Comparison of ENCODE assay signal across 2 cellular contexts in genomic region chr12:61629702-61630101, GRCh38.
TF ChIP-seq lines count a peak whose summit lies in the region.

No MANE protein-coding gene starts in this region.

TF ChIP-seq in GM23338, 12 proteins besides CTCF, POLR2A, EP300 and RAD21 (continued from another document):
- TF ChIP-seq NANOG (IDR thresholded peaks at IDR 0.05; ENCODE audit: borderline replicate concordance) (no peak), ZNF331 (CRISPR knock-in tag; IDR thresholded peaks at IDR 0.05; ENCODE audit: low read depth) (no peak), JUNB (IDR thresholded peaks at IDR 0.05; ENCODE audit: unreplicated experiment) (no peak), EZH2phosphoT487 (IDR thresholded peaks at IDR 0.05; ENCODE audit: unreplicated experiment) (no peak), EZH2 (IDR thresholded peaks at IDR 0.05; ENCODE audit: low read depth, unreplicated experiment) (no peak), POLR2AphosphoS5 (IDR thresholded peaks at IDR 0.05; ENCODE audit: low read depth) (no peak), ZNF114 (CRISPR knock-in tag; IDR thresholded peaks at IDR 0.05) (no peak), CREB1 (CRISPR knock-in tag; IDR thresholded peaks at IDR 0.05; ENCODE audit: low read depth) (no peak), ZNF462 (CRISPR knock-in tag; IDR thresholded peaks at IDR 0.05) (no peak), STAT1 (IDR thresholded peaks at IDR 0.05; ENCODE audit: unreplicated experiment) (no peak), ETS1 (IDR thresholded peaks at IDR 0.05) (no peak)
TF ChIP-seq in GM23338: peak in this region for 0.

TF ChIP-seq in WTC11, 78 proteins besides CTCF, POLR2A, EP300 and RAD21 (continued from another document):
- TF ChIP-seq HMGXB4 (CRISPR knock-in tag; IDR thresholded peaks at IDR 0.05) = no peak
